Comparison of ENCODE assay signal across 8 cellular contexts in genomic region chr19:39341720-39342604, GRCh38. TPM values are rescaled to one million over a fixed set of nuclear protein-coding genes. Genes with fewer than 3 reads are reported as not detected.
DNase-seq lines count a peak whose midpoint lies in the region; ATAC-seq, FAIRE-seq and TF ChIP-seq lines count a peak whose summit lies in the region.

SAMD4B (plus strand) TSS chr19:39342421; CDS start chr19:39356894, 14,473 bp downstream.

- 0 to 2% (median 0%) methylated on average over 12 to 102 of the region's 105 CpGs for WGBS in adrenal gland, 4 donors
- 0% methylated on average over 42 to 105 of the region's 105 CpGs for WGBS in heart right ventricle, 2 donors

- H3K27me3 ChIP-seq in adrenal gland (no peaks in the 10 kb centered on the region), heart right ventricle (no peaks in the 10 kb centered on the region), upper lobe of right lung (no peaks in the 10 kb centered on the region)

- peak within 1 kb of the TSS; percentile 90 to 98 (median 95) for H3K4me3 Mint-ChIP-seq in T-cell

- peak; percentile 99 for FAIRE-seq in GM12892 (lab: Jason Lieb, UNC)

- H3K4me3 ChIP-seq in adrenal gland (peak within 1 kb of the TSS in 3 of 4 donors; percentile 42 to 91 (median 89)), heart right ventricle (peak within 1 kb of the TSS; percentile 73 to 97 (median 86)), upper lobe of right lung (peak within 1 kb of the TSS; percentile 80)

- H3K9me3 ChIP-seq in adrenal gland (replicated peaks in 1 of 3) (no peaks in the 10 kb centered on the region), heart right ventricle (no peaks in the 10 kb centered on the region), upper lobe of right lung (no peaks in the 10 kb centered on the region)

- TF ChIP-seq CTCF in adrenal gland (IDR thresholded peaks at IDR 0.05): peak; percentile 43 to 97 (median 78)
- peak; percentile 68 to 95 (median 92) for TF ChIP-seq CTCF in heart right ventricle (IDR thresholded peaks at IDR 0.05)
- TF ChIP-seq CTCF in upper lobe of right lung (IDR thresholded peaks at IDR 0.05): peak; percentile 88

- ATAC-seq in HG02852 (IDR thresholded peaks at IDR 0.05; ENCODE audit: unreplicated experiment) (peak; percentile 92), T-cell (replicated peaks in 1 of 4) (peak; percentile 87 to 92 (median 88)), heart right ventricle (peak; percentile 95 to 98 (median 97)), upper lobe of right lung (peak; percentile 96)

- peak within 1 kb of the TSS; percentile 92 to 98 for H3K27ac Mint-ChIP-seq in T-cell

- H3K27me3 Mint-ChIP-seq in T-cell: no peaks in the 10 kb centered on the region

- peak within 1 kb of the TSS; percentile 34 to 99 (median 86) for H3K27ac ChIP-seq in adrenal gland
- peak within 1 kb of the TSS; percentile 76 to 97 (median 86) for H3K27ac ChIP-seq in heart right ventricle
- peak within 1 kb of the TSS; percentile 89 for H3K27ac ChIP-seq in upper lobe of right lung

- CTCF ChIA-PET in T-cell (lab: Charles Lee): interaction anchor here in 1 of 2 donors (0.5 to 1.3 kb wide), 8 partner anchors 14 to 939 kb away, joined by 3 to 6 read pairs (median 4); partner anchors contain the start of genes MED29, PAF1 and RPS16

- H3K36me3 ChIP-seq in adrenal gland (replicated peaks in 1 of 2) (no peaks in the 10 kb centered on the region), heart right ventricle (peaks cover 0 to 22% (median 0%) of the 10 kb centered on the region in 9 donors), upper lobe of right lung (no peaks in the 10 kb centered on the region)

- no peaks in the 10 kb centered on the region for H3K9me3 Mint-ChIP-seq in T-cell

- H3K4me1 Mint-ChIP-seq in T-cell: peaks cover 73 to 79% (median 76%) of the 10 kb centered on the region in 3 donors

- H3K36me3 Mint-ChIP-seq in T-cell: peaks cover 14% of the 10 kb centered on the region

- H3K4me1 ChIP-seq in adrenal gland (replicated peaks in 1 of 2) (peaks cover 8 to 44% of the 10 kb centered on the region in 2 donors), heart right ventricle (peaks cover 2 to 62% (median 44%) of the 10 kb centered on the region in 9 donors), upper lobe of right lung (peaks cover 39% of the 10 kb centered on the region)

- POLR2A ChIA-PET in T-cell (lab: Charles Lee): interaction anchor here in 1 of 2 donors (0.5 to 1.1 kb wide), 7 partner anchors 14 to 720 kb away, joined by 3 to 23 read pairs (median 3); partner anchors contain the start of genes MED29, PAF1 and RPS16

- DNase-seq in GM12892 (ENCODE audit: insufficient read length) (peak; percentile 94), NCI-H1436 treated with DMSO at 0.1 percent for 48 hours (lab: John Stamatoyannopoulos, UW) (peak; percentile 95), T-cell (peak; percentile 96 to 100 (median 99)), adrenal gland (peak; percentile 99), heart right ventricle (peak; percentile 99 to 100), posterior vena cava (ENCODE audit: low spot score) (peak; percentile 100), upper lobe of right lung (peak; percentile 100)

- peak; percentile 99 for TF ChIP-seq POLR2A in GM12892 (IDR thresholded peaks at IDR 0.05; ENCODE audit: low read depth, low read length)
- TF ChIP-seq POLR2A in adrenal gland (IDR thresholded peaks at IDR 0.05): peak; percentile 93 to 97

- intact Hi-C loops in adrenal gland (cut with DNase I) (no loop called here), heart right ventricle (cut with DNase I) (loop anchor here in 6 of 10 donors (1.0 to 5.0 kb wide), 7 partner anchors 45 to 215 kb away; partner anchors contain the start of genes PLEKHG2 (in 3 of the 6), MED29 (in 2 of the 6), PAF1 (in 2 of the 6) and PAK4 (in 2 of the 6)), posterior vena cava (cut with DNase I) (loop anchor here in 1 of 2 donors (10.0 kb wide), 1 partner anchor 93 kb away; the partner anchor contains the start of gene RPS16), upper lobe of right lung (cut with DNase I) (no loop called here)

RNA-seq across cellular contexts. Expression of gene SAMD4B, which starts in this region (rescaled TPM):
- polyA plus RNA-seq in GM12892 (2012; ENCODE audit: missing spikeins): 31.1 TPM
- total RNA-seq in T-cell (10 to 100 TPM; 59.4 to 72.3 (median 62.0) TPM), adrenal gland (100 to 1,000 TPM in 3 of 8 donors, 10 to 100 TPM in 5; 64.7 to 111 (median 98.6) TPM), heart right ventricle (10 to 100 TPM; 35.5 to 60.4 (median 47.2) TPM), posterior vena cava (100 to 1,000 TPM in 1 of 2 donors, 10 to 100 TPM in 1; 74.5 to 119 TPM), upper lobe of right lung (81.2 TPM)
- polyA plus RNA-seq in adrenal gland (100 to 1,000 TPM in 2 of 3 donors, 10 to 100 TPM in 1; 50.0 to 280 (median 211) TPM), heart right ventricle (10 to 100 TPM; 59.2 to 92.8 TPM)

Comparison
In these comparisons a context has a peak if more than half of its experiments do, and no peak if none do; other contexts are left out.
1. Peak in every context shown above with its lines: DNase-seq, ATAC-seq, H3K4me3 ChIP-seq and H3K27ac ChIP-seq.
2. intact Hi-C loops: an anchor here in heart right ventricle (1.0 to 5.0 kb wide); none called in adrenal gland and upper lobe of right lung.